Comparison of ENCODE assay signal across 26 cellular contexts in genomic region chr18:45326505-45326904, GRCh38.
"Had no signal": no experiment of that assay in that cellular context is flagged by ENCODE, and none has a peak within 500 bp of the region (broad histone marks: within the 10 kb centered on the region; RNA-seq: fewer than 3 reads in every experiment).

No MANE protein-coding gene starts in this region.

- FAIRE-seq: TTC549 had no signal

- H3K4me1 Mint-ChIP-seq: activated B cell treated with CpG ODN at 0.5 μM for 24 hours; activated CD4-positive, alpha-beta T cell treated with anti-CD3 and anti-CD28 coated beads, Interleukin-2, amount 10 ng/mL, durations not matched to agents 24 days and 14 days; activated naive CD8-positive, alpha-beta T cell treated with anti-CD3 and anti-CD28 coated beads, Interleukin-2, amount 50 U/mL, for 24 hours; T-cell had no signal

- H3K4me3 Mint-ChIP-seq: activated B cell treated with CpG ODN at 0.5 μM for 24 hours; activated CD4-positive, alpha-beta memory T cell treated with anti-CD3 and anti-CD28 coated beads for 36 hours; activated CD4-positive, alpha-beta T cell treated with anti-CD3 and anti-CD28 coated beads, Interleukin-2, amount 10 ng/mL, durations not matched to agents 24 days and 14 days; activated naive CD8-positive, alpha-beta T cell treated with anti-CD3 and anti-CD28 coated beads, Interleukin-2, amount 50 U/mL, for 24 hours; activated T-cell treated with anti-CD3 and anti-CD28 coated beads, Interleukin-2, amount 50 U/mL, for 4 hours; T-cell had no signal

- H3K27ac Mint-ChIP-seq: activated B cell treated with CpG ODN at 0.5 μM for 24 hours; activated CD4-positive, alpha-beta memory T cell treated with anti-CD3 and anti-CD28 coated beads for 36 hours; activated CD4-positive, alpha-beta T cell treated with anti-CD3 and anti-CD28 coated beads, Interleukin-2, amount 10 ng/mL, durations not matched to agents 24 days and 14 days; activated naive CD4-positive, alpha-beta T cell treated with anti-CD3 and anti-CD28 coated beads, Interleukin-2, amount 50 U/mL, for 72 hours; activated naive CD8-positive, alpha-beta T cell treated with anti-CD3 and anti-CD28 coated beads, Interleukin-2, amount 50 U/mL, for 24 hours; T-cell had no signal

- H3K27ac ChIP-seq: body of pancreas had no signal

- H3K27me3 Mint-ChIP-seq: activated CD4-positive, alpha-beta memory T cell treated with anti-CD3 and anti-CD28 coated beads for 36 hours; activated CD4-positive, alpha-beta T cell treated with anti-CD3 and anti-CD28 coated beads, Interleukin-2, amount 10 ng/mL, durations not matched to agents 24 days and 14 days had no signal

- H3K27me3 ChIP-seq: ascending aorta, body of pancreas had no signal

- H3K9me3 ChIP-seq: ascending aorta, body of pancreas had no signal

- H3K9me3 Mint-ChIP-seq: activated B cell treated with CpG ODN at 0.5 μM for 24 hours; activated CD4-positive, alpha-beta memory T cell treated with anti-CD3 and anti-CD28 coated beads for 36 hours; activated CD4-positive, alpha-beta T cell treated with anti-CD3 and anti-CD28 coated beads, Interleukin-2, amount 10 ng/mL, durations not matched to agents 24 days and 14 days; activated naive CD4-positive, alpha-beta T cell treated with anti-CD3 and anti-CD28 coated beads, Interleukin-2, amount 50 U/mL, for 72 hours; activated naive CD8-positive, alpha-beta T cell treated with anti-CD3 and anti-CD28 coated beads, Interleukin-2, amount 50 U/mL, for 24 hours; activated T-cell treated with anti-CD3 and anti-CD28 coated beads, Interleukin-2, amount 50 U/mL, for 4 hours had no signal

- H3K4me3 ChIP-seq: ascending aorta, body of pancreas had no signal

- H3K36me3 Mint-ChIP-seq: activated CD4-positive, alpha-beta memory T cell treated with anti-CD3 and anti-CD28 coated beads for 36 hours; activated naive CD4-positive, alpha-beta T cell treated with anti-CD3 and anti-CD28 coated beads, Interleukin-2, amount 50 U/mL, for 72 hours; T-cell had no signal

- H3K36me3 ChIP-seq: ascending aorta had no signal

- DNase-seq: activated B cell treated with CpG ODN at 0.5 μM for 24 hours; activated CD4-positive, alpha-beta memory T cell treated with anti-CD3 and anti-CD28 coated beads for 36 hours; activated CD4-positive, alpha-beta T cell treated with anti-CD3 and anti-CD28 coated beads for 1 hour; activated CD4-positive, alpha-beta T cell treated with anti-CD3 and anti-CD28 coated beads, Interleukin-2, amount 10 ng/mL, durations not matched to agents 24 days and 14 days; activated CD8-positive, alpha-beta memory T cell treated with anti-CD3 and anti-CD28 coated beads for 24 hours; activated effector memory CD4-positive, alpha-beta T cell treated with anti-CD3 and anti-CD28 coated beads, Interleukin-2, amount 50 U/mL, for 16 hours; activated naive CD4-positive, alpha-beta T cell treated with Interleukin-2 at 50 U/mL for 16 hours; activated naive CD8-positive, alpha-beta T cell treated with anti-CD3 and anti-CD28 coated beads, Interleukin-2, amount 50 U/mL, for 24 hours; activated T-cell treated with anti-CD3 and anti-CD28 coated beads, Interleukin-2, amount 50 U/mL, for 4 hours; amniotic stem cell; body of pancreas; Karpas-422; MM.1S; NCI-H1105 treated with DMSO at 0.1 percent for 48 hours; NCI-H1436 treated with DMSO at 0.1 percent for 48 hours; NCI-H187; NCI-H2081; NCI-H510A treated with DMSO at 0.1 percent for 48 hours; PC-3; SIG-M5; T-cell; T-helper 2 cell; T1000 had no signal
